Comparison of ENCODE assay signal across 8 cellular contexts in the genomic region with DNA sequence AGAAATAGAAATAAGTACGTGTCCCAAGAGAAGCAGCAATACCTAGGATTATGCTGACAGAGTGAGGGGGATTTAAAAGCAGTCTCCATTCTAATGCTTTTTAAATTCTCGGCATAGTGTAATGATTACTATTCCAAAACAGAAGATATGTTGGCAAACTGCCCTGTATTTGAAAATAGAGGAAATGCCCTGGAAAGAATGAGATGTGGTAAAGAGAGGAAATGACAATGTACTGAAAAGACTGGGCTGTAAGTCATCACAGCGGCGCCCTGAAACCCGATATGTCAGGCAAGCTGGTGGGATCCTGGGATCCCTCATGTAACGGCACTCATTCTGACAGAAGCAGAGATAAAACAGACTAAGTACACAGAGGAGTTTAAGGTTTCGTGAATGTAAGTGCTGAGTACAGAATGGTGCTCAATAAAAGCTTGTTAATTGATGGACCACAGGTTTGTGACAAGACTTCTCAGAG.
DNase-seq lines count a peak whose midpoint lies in the region; ATAC-seq, FAIRE-seq and TF ChIP-seq lines count a peak whose summit lies in the region.

No MANE protein-coding gene starts in this region.

- no peaks in the 10 kb centered on the region for H3K36me3 ChIP-seq in SJSA1
- H3K36me3 ChIP-seq in sigmoid colon = no peaks in the 10 kb centered on the region

- H3K4me1 Mint-ChIP-seq in activated T-cell treated with anti-CD3 and anti-CD28 coated beads, Interleukin-2, amount 50 U/mL, for 24 hours (ENCODE audit: low read depth) = peaks cover 49% of the 10 kb centered on the region

- H3K27ac ChIP-seq in SJSA1 (peak overlapping the region; percentile 99), sigmoid colon (peak overlapping the region in 2 of 4 donors; percentile 7 to 9)

- H3K27ac Mint-ChIP-seq in activated T-cell treated with anti-CD3 and anti-CD28 coated beads, Interleukin-2, amount 50 U/mL, for 24 hours = no peak overlapping the region

- no peak overlapping the region for H3K4me3 Mint-ChIP-seq in activated T-cell treated with anti-CD3 and anti-CD28 coated beads, Interleukin-2, amount 50 U/mL, for 24 hours

- H3K4me3 ChIP-seq in SJSA1 (peak overlapping the region; percentile 21), foreskin fibroblast (ENCODE audit: low read depth in 1 of 2, low read length in 2 of 2) (no peak overlapping the region), sigmoid colon (peak overlapping the region in 1 of 4 donors; percentile 16)

- H3K27me3 ChIP-seq in SJSA1 (replicated peaks) (no peaks in the 10 kb centered on the region), sigmoid colon (no peaks in the 10 kb centered on the region)

- FAIRE-seq in GM12892 (lab: Jason Lieb, UNC) = peak; percentile 5

- no peaks in the 10 kb centered on the region for H3K27me3 Mint-ChIP-seq in activated T-cell treated with anti-CD3 and anti-CD28 coated beads, Interleukin-2, amount 50 U/mL, for 24 hours

- intact Hi-C loops in sigmoid colon (cut with DNase I) = no loop called here

- no peak for TF ChIP-seq CTCF in foreskin fibroblast (IDR thresholded peaks at IDR 0.05; ENCODE audit: low read depth, low read length)
- TF ChIP-seq CTCF in sigmoid colon (IDR thresholded peaks at IDR 0.05) = no peak

- peak; percentile 92 for DNase-seq in A172 (ENCODE audit: low spot score)
- no peak for DNase-seq in GM12892 (ENCODE audit: insufficient read length)
- peak; percentile 84 to 89 for DNase-seq in SJSA1 (ENCODE audit: low read depth in 1 of 2, low spot score in 2 of 2)
- DNase-seq in foreskin fibroblast = peak; percentile 94 to 95
- peak; percentile 76 for DNase-seq in sigmoid colon
- no peak for DNase-seq in activated T-cell treated with anti-CD3 and anti-CD28 coated beads, Interleukin-2, amount 50 U/mL, for 24 hours

- 41 to 80% methylated on average over 7 of the region's 7 CpGs for WGBS in sigmoid colon, 2 donors

- no peaks in the 10 kb centered on the region for H3K9me3 ChIP-seq in SJSA1 (replicated peaks)
- no peaks in the 10 kb centered on the region for H3K9me3 ChIP-seq in sigmoid colon

- ATAC-seq in GM19467 (IDR thresholded peaks at IDR 0.05; ENCODE audit: unreplicated experiment) (no peak), GM19397 (IDR thresholded peaks at IDR 0.05; ENCODE audit: unreplicated experiment) (no peak)

- no peak for TF ChIP-seq EP300 in sigmoid colon (IDR thresholded peaks at IDR 0.05)

- H3K4me1 ChIP-seq in SJSA1 (replicated peaks) = peaks cover 70% of the 10 kb centered on the region
- peaks cover 0 to 22% (median 15%) of the 10 kb centered on the region in 4 donors for H3K4me1 ChIP-seq in sigmoid colon

- no peak for TF ChIP-seq POLR2A in GM12892 (IDR thresholded peaks at IDR 0.05; ENCODE audit: low read depth, low read length)
- no peak for TF ChIP-seq POLR2A in sigmoid colon (IDR thresholded peaks at IDR 0.05)

- H3K9me3 Mint-ChIP-seq in activated T-cell treated with anti-CD3 and anti-CD28 coated beads, Interleukin-2, amount 50 U/mL, for 24 hours = no peaks in the 10 kb centered on the region

- no peaks in the 10 kb centered on the region for H3K36me3 Mint-ChIP-seq in activated T-cell treated with anti-CD3 and anti-CD28 coated beads, Interleukin-2, amount 50 U/mL, for 24 hours (ENCODE audit: low read depth)

Comparison
In these comparisons a context has a peak if more than half of its experiments do, and no peak if none do; other contexts are left out.
1. DNase-seq: peak in A172 (single experiment), SJSA1 (2 of 2), foreskin fibroblast (2 of 2) and sigmoid colon (single experiment); none in GM12892 (single experiment) and activated T-cell treated with anti-CD3 and anti-CD28 coated beads, Interleukin-2, amount 50 U/mL, for 24 hours (single experiment).